Comparison of ENCODE assay signal across 2 cellular contexts in genomic region chr15:75948761-75949296, GRCh38.
TF ChIP-seq lines count a peak whose summit lies in the region.

No MANE protein-coding gene starts in this region.

TF ChIP-seq in HepG2, 621 proteins besides CTCF, POLR2A, EP300 and RAD21:
- TF ChIP-seq DNMT3B (CRISPR knock-in tag; conservative IDR thresholded peaks at IDR 0.05): no peak
- TF ChIP-seq CEBPB (IDR thresholded peaks at IDR 0.05; ENCODE audit: borderline replicate concordance, low read depth, low read length): peak; percentile 48; the same call in 1 of the 2 replicates
- TF ChIP-seq HDAC6 (IDR thresholded peaks at IDR 0.05; ENCODE audit: low read depth, low read length): no peak

TF ChIP-seq in K562, 482 proteins besides CTCF, POLR2A, EP300 and RAD21:
- TF ChIP-seq CEBPB (tag; IDR thresholded peaks at IDR 0.05) (peak; percentile 69), CEBPG (CRISPR knock-in tag; IDR thresholded peaks at IDR 0.05) (no peak), CEBPG (tag; conservative IDR thresholded peaks at IDR 0.05 in 1 of 2, IDR thresholded peaks at IDR 0.05 in 1 of 2) (peak in 1 of 2 experiments; percentile 20; a peak in 1 of 4 replicates), RFX7 (CRISPR knock-in tag; IDR thresholded peaks at IDR 0.05) (no peak)
- TF ChIP-seq, protein P1, sequence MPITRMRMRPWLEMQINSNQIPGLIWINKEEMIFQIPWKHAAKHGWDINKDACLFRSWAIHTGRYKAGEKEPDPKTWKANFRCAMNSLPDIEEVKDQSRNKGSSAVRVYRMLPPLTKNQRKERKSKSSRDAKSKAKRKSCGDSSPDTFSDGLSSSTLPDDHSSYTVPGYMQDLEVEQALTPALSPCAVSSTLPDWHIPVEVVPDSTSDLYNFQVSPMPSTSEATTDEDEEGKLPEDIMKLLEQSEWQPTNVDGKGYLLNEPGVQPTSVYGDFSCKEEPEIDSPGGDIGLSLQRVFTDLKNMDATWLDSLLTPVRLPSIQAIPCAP (CRISPR knock-in tag; IDR thresholded peaks at IDR 0.05; ENCODE audit: borderline replicate concordance): no peak
